Comparison of ENCODE assay signal across 1 cellular context in the genomic region with DNA sequence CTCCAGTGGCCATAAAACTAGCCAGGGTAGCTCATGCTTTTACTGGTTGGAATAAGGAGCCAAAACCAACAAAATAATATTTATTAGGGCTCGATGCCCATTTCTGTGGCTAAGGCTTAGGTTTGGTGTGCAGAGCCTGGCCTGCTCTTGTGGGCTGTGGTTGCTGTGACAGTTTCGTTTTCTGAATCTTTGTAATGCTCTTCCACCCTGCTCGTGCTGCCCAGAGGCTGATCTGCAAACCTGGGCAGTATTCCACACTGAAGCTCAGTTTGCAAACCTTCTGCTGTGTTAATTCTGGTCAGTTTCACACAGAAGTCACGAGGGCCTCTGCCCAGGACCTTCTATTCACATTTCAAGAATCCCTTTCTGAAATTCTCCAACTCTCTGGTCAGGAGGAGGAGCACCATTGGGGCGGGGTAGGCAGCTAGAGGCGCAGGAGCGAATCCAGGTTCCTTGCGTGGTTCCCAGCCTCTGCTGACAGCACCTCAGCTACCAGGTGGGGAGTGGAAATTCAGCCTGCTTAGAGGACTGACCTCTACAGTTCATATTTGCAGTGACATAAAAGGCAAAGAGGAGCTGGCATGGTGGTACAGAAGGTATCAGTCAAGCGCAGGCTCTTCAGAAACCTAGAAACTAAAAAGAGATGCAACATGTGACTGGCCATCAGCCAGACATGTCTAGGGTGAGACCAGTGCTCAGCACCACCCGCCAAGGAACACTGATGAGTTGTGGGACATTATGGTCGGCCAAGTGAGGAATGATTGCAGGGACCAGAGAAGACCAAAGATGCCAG.
TF ChIP-seq lines count a peak whose summit lies in the region.

No MANE protein-coding gene starts in this region.

TF ChIP-seq in GM12878, 131 proteins besides CTCF, POLR2A, EP300 and RAD21:
- TF ChIP-seq ETV6 (conservative IDR thresholded peaks at IDR 0.05 in 1 of 2, IDR thresholded peaks at IDR 0.05 in 1 of 2; ENCODE audit: borderline replicate concordance in 1 of 2, low read depth in 1 of 2), result 0 out of 4 replicates have a peak, but pooled peaks of 1 of the 2 experiments have one; percentile 39
- 0 out of 2 replicates have a peak, but pooled peaks have one; percentile 28 for TF ChIP-seq NFIC (IDR thresholded peaks at IDR 0.05; ENCODE audit: low read depth, low read length)
- TF ChIP-seq CBFB (IDR thresholded peaks at IDR 0.05; ENCODE audit: low read depth), result peak; percentile 76; the same call in 1 of the 2 replicates
- TF ChIP-seq BHLHE40 (IDR thresholded peaks at IDR 0.05; ENCODE audit: borderline replicate concordance in 1 of 2, low read depth in 2 of 2, low read length in 1 of 2), result peak; percentile 61 to 65; a peak in 2 of 4 replicates
- TF ChIP-seq BCL11A (IDR thresholded peaks at IDR 0.05; ENCODE audit: low read depth, low read length), result 0 out of 2 replicates have a peak, but pooled peaks have one; percentile 25
- TF ChIP-seq EED (IDR thresholded peaks at IDR 0.05; ENCODE audit: low read depth), result 0 out of 2 replicates have a peak, but pooled peaks have one; percentile 41
- peak; percentile 94 for TF ChIP-seq RUNX3 (IDR thresholded peaks at IDR 0.05; ENCODE audit: low read length)
- no peak for TF ChIP-seq ZNF24 (IDR thresholded peaks at IDR 0.05)
- no peak for TF ChIP-seq LARP7 (IDR thresholded peaks at IDR 0.05)
TF ChIP-seq in GM12878: peak in this region for 7.
